Comparison of ENCODE assay signal across 21 cellular contexts in the genomic region with DNA sequence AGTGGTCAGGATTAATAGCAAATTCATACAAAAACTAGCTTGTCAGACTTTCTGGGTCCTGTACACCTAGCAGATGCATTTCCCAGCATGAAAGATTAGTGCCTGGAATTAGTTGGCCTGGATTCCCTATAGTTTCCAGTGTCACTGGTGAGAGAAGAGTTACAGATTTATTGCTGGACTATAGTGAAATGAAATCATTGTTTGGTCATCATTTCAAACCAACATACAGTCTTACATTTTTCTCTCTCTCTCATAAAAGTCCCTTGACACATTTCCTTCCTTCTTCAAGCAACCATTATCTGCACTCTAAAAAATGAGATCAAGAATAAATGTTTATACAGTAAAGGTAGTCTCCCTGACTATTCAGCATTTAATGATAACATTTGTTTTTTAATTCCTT.
DNase-seq lines count a peak whose midpoint lies in the region; ATAC-seq and TF ChIP-seq lines count a peak whose summit lies in the region.
"Had no signal": no experiment of that assay in that cellular context is flagged by ENCODE, and none has a peak within 500 bp of the region (broad histone marks: within the 10 kb centered on the region; RNA-seq: fewer than 3 reads in every experiment).

No MANE protein-coding gene starts in this region.

- ATAC-seq in HG02981 (IDR thresholded peaks at IDR 0.05; ENCODE audit: unreplicated experiment) (no peak), HG03571 (IDR thresholded peaks at IDR 0.05; ENCODE audit: unreplicated experiment) (no peak)
- ATAC-seq: CD8-positive, alpha-beta T cell; Right ventricle myocardium inferior had no signal

- H3K4me1 Mint-ChIP-seq in HFFc6 (ENCODE audit: low read depth) = peaks cover 26% of the 10 kb centered on the region
- no peaks in the 10 kb centered on the region for H3K4me1 Mint-ChIP-seq in activated CD4-positive, alpha-beta T cell treated with anti-CD3 and anti-CD28 coated beads, Interleukin-2, amount 10 ng/mL, durations not matched to agents 24 days and 14 days
- H3K4me1 Mint-ChIP-seq: IgD-negative memory B cell had no signal

- no peaks in the 10 kb centered on the region for H3K27me3 ChIP-seq in muscle layer of colon (ENCODE audit: control insufficient read depth in 1 of 2, insufficient read depth in 2 of 2, low read length in 2 of 2)
- H3K27me3 ChIP-seq: SJSA1 had no signal

- H3K4me3 ChIP-seq in muscle layer of colon (ENCODE audit: low read depth in 1 of 2, low read length in 2 of 2) = no peak overlapping the region
- H3K4me3 ChIP-seq: SJSA1 had no signal

- H3K27ac Mint-ChIP-seq in HFFc6 = peak overlapping the region; percentile 91
- H3K27ac Mint-ChIP-seq in activated CD4-positive, alpha-beta T cell treated with anti-CD3 and anti-CD28 coated beads, Interleukin-2, amount 10 ng/mL, durations not matched to agents 24 days and 14 days = no peak overlapping the region
- H3K27ac Mint-ChIP-seq: CD8-positive, alpha-beta T cell; IgD-negative memory B cell had no signal

- DNase-seq in HFFc6 = no peak
- peak; percentile 1 for DNase-seq in cerebellum (ENCODE audit: low spot score)
- DNase-seq in caudate nucleus (lab: John Stamatoyannopoulos, UW) = no peak
- DNase-seq in activated CD4-positive, alpha-beta T cell treated with anti-CD3 and anti-CD28 coated beads, Interleukin-2, amount 10 ng/mL, durations not matched to agents 24 days and 14 days = no peak
- DNase-seq: AML-193; C1 segment of cervical spinal cord; CD8-positive, alpha-beta T cell; DMS53; EL; H9; MV-4-11; NCI-H1105 treated with DMSO at 0.1 percent for 48 hours; NCI-H2029 treated with DMSO at 0.1 percent for 48 hours; NCI-H226; NCI-H524 treated with DMSO at 0.1 percent for 48 hours had no signal

- H3K27me3 Mint-ChIP-seq in HFFc6 (ENCODE audit: insufficient read depth) = no peaks in the 10 kb centered on the region
- no peaks in the 10 kb centered on the region for H3K27me3 Mint-ChIP-seq in activated CD4-positive, alpha-beta T cell treated with anti-CD3 and anti-CD28 coated beads, Interleukin-2, amount 10 ng/mL, durations not matched to agents 24 days and 14 days

- H3K27ac ChIP-seq in muscle layer of colon (ENCODE audit: low read depth, low read length) (peak overlapping the region; percentile 57), caudate nucleus (ENCODE audit: low read depth, low read length) (no peak overlapping the region)
- H3K27ac ChIP-seq: SJSA1 had no signal

- no peaks in the 10 kb centered on the region for H3K9me3 ChIP-seq in muscle layer of colon (ENCODE audit: low read length)
- H3K9me3 ChIP-seq: SJSA1 had no signal

- H3K4me3 Mint-ChIP-seq in HFFc6 = no peak overlapping the region
- H3K4me3 Mint-ChIP-seq in activated CD4-positive, alpha-beta T cell treated with anti-CD3 and anti-CD28 coated beads, Interleukin-2, amount 10 ng/mL, durations not matched to agents 24 days and 14 days = no peak overlapping the region
- H3K4me3 Mint-ChIP-seq: CD8-positive, alpha-beta T cell; H9; IgD-negative memory B cell had no signal

- H3K9me3 Mint-ChIP-seq in HFFc6 = no peaks in the 10 kb centered on the region
- H3K9me3 Mint-ChIP-seq in activated CD4-positive, alpha-beta T cell treated with anti-CD3 and anti-CD28 coated beads, Interleukin-2, amount 10 ng/mL, durations not matched to agents 24 days and 14 days = no peaks in the 10 kb centered on the region
- H3K9me3 Mint-ChIP-seq: CD8-positive, alpha-beta T cell; H9 had no signal

- no peak for TF ChIP-seq CTCF in HFFc6 (IDR thresholded peaks at IDR 0.05)

- intact Hi-C loops in activated CD4-positive, alpha-beta T cell treated with anti-CD3 and anti-CD28 coated beads, Interleukin-2, amount 10 ng/mL, durations not matched to agents 24 days and 14 days (cut with micrococcal nuclease) = no loop called here

- H3K9ac ChIP-seq in muscle layer of colon (ENCODE audit: low read length) = no peak overlapping the region

- no peaks in the 10 kb centered on the region for H3K36me3 ChIP-seq in muscle layer of colon (ENCODE audit: insufficient read depth, low read length)
- H3K36me3 ChIP-seq: SJSA1 had no signal

- no peaks in the 10 kb centered on the region for H3K36me3 Mint-ChIP-seq in HFFc6 (ENCODE audit: low read depth)
- H3K36me3 Mint-ChIP-seq in activated CD4-positive, alpha-beta T cell treated with anti-CD3 and anti-CD28 coated beads, Interleukin-2, amount 10 ng/mL, durations not matched to agents 24 days and 14 days (ENCODE audit: low read depth) = no peaks in the 10 kb centered on the region
- H3K36me3 Mint-ChIP-seq: CD8-positive, alpha-beta T cell; IgD-negative memory B cell had no signal

- H3K4me1 ChIP-seq in muscle layer of colon (ENCODE audit: insufficient read depth, low read length) = peaks cover 21% of the 10 kb centered on the region
- H3K4me1 ChIP-seq: SJSA1 had no signal
